Comparison of ENCODE assay signal across 2 cellular contexts in the genomic region with DNA sequence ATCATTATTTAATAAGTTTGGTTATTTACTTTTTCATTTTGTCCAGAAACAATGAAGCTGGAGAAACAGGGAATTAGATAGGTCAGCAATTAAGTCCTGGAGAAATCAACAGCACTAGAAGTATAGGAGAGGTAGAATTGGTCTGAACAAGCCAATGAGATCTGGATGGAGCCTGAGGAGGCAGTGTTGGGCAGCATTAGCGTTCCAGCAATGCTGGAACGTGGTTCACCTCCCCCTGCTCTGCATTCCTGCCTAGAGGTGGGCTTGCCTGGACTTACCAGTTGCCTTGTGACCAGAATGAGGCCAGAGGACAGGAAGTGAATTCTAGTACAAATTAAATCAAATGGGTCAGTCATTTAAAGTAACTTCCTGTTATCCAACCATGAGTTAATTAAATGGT.
TF ChIP-seq lines count a peak whose summit lies in the region.

No MANE protein-coding gene starts in this region.

TF ChIP-seq in HEK293T, 16 proteins besides CTCF, POLR2A, EP300 and RAD21:
- no peak for TF ChIP-seq LEF1 (IDR thresholded peaks at IDR 0.05; ENCODE audit: borderline replicate concordance)
- no peak for TF ChIP-seq ELF4 (IDR thresholded peaks at IDR 0.05)
- no peak for TF ChIP-seq CTBP1 (IDR thresholded peaks at IDR 0.05; ENCODE audit: borderline replicate concordance)

TF ChIP-seq in GM12878, 131 proteins besides CTCF, POLR2A, EP300 and RAD21:
- TF ChIP-seq MXI1 (IDR thresholded peaks at IDR 0.05; ENCODE audit: low read depth, low read length) (0 out of 2 replicates have a peak, but pooled peaks have one; percentile 29), ZSCAN29 (IDR thresholded peaks at IDR 0.05) (no peak), NR2C1 (IDR thresholded peaks at IDR 0.05) (no peak), CBX5 (IDR thresholded peaks at IDR 0.05; ENCODE audit: low read depth) (no peak), POLR2AphosphoS5 (IDR thresholded peaks at IDR 0.05; ENCODE audit: low read length) (no peak)
- TF ChIP-seq, protein P1, sequence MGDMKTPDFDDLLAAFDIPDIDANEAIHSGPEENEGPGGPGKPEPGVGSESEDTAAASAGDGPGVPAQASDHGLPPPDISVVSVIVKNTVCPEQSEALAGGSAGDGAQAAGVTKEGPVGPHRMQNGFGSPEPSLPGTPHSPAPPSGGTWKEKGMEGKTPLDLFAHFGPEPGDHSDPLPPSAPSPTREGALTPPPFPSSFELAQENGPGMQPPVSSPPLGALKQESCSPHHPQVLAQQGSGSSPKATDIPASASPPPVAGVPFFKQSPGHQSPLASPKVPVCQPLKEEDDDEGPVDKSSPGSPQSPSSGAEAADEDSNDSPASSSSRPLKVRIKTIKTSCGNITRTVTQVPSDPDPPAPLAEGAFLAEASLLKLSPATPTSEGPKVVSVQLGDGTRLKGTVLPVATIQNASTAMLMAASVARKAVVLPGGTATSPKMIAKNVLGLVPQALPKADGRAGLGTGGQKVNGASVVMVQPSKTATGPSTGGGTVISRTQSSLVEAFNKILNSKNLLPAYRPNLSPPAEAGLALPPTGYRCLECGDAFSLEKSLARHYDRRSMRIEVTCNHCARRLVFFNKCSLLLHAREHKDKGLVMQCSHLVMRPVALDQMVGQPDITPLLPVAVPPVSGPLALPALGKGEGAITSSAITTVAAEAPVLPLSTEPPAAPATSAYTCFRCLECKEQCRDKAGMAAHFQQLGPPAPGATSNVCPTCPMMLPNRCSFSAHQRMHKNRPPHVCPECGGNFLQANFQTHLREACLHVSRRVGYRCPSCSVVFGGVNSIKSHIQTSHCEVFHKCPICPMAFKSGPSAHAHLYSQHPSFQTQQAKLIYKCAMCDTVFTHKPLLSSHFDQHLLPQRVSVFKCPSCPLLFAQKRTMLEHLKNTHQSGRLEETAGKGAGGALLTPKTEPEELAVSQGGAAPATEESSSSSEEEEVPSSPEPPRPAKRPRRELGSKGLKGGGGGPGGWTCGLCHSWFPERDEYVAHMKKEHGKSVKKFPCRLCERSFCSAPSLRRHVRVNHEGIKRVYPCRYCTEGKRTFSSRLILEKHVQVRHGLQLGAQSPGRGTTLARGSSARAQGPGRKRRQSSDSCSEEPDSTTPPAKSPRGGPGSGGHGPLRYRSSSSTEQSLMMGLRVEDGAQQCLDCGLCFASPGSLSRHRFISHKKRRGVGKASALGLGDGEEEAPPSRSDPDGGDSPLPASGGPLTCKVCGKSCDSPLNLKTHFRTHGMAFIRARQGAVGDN (IDR thresholded peaks at IDR 0.05) = peak; percentile 33; the same call in 1 of the 2 replicates
